Comparison of ENCODE assay signal across 11 cellular contexts in genomic region chr20:48298851-48299484, GRCh38.
DNase-seq lines count a peak whose midpoint lies in the region; ATAC-seq and TF ChIP-seq lines count a peak whose summit lies in the region.
"Had no signal": no experiment of that assay in that cellular context is flagged by ENCODE, and none has a peak within 500 bp of the region (broad histone marks: within the 10 kb centered on the region; RNA-seq: fewer than 3 reads in every experiment).

No MANE protein-coding gene starts in this region.

- ATAC-seq in gastroesophageal sphincter (no peak), GM19397 (IDR thresholded peaks at IDR 0.05; ENCODE audit: unreplicated experiment) (no peak)
- ATAC-seq in activated T-cell treated with anti-CD3 and anti-CD28 coated beads, Interleukin-2, amount 50 U/mL, for 4 hours: no peak

- no peak overlapping the region for H3K27ac Mint-ChIP-seq in activated CD4-positive, alpha-beta T cell treated with anti-CD3 and anti-CD28 coated beads, Interleukin-2, amount 10 ng/mL, durations not matched to agents 7 days and 5 days

- H3K9me3 ChIP-seq in SJCRH30 (replicated peaks) (peaks cover under 1% of the 10 kb centered on the region; the same call in 1 of the 2 replicates), gastroesophageal sphincter (peaks cover 0 to 7% (median 0%) of the 10 kb centered on the region in 3 donors)

- no peak overlapping the region for H3K4me3 Mint-ChIP-seq in activated CD4-positive, alpha-beta T cell treated with anti-CD3 and anti-CD28 coated beads, Interleukin-2, amount 10 ng/mL, durations not matched to agents 7 days and 5 days
- H3K4me3 Mint-ChIP-seq in activated T-cell treated with anti-CD3 and anti-CD28 coated beads, Interleukin-2, amount 50 U/mL, for 4 hours: no peak overlapping the region

- H3K36me3 ChIP-seq in SJCRH30: no peaks in the 10 kb centered on the region; the same call in 1 of the 2 replicates
- no peaks in the 10 kb centered on the region for H3K36me3 ChIP-seq in gastroesophageal sphincter

- H3K27ac ChIP-seq in SJCRH30 (peak overlapping the region; percentile 52), gastroesophageal sphincter (peak overlapping the region; percentile 55 to 80 (median 76))

- H3K4me3 ChIP-seq in SJCRH30 (no peak overlapping the region), gastroesophageal sphincter (no peak overlapping the region)
- H3K4me3 ChIP-seq: BLaER1 treated with 17β-estradiol and CSF1 and Interleukin-3, amounts not matched to agents 10 nM and 100 nM had no signal

- no peaks in the 10 kb centered on the region for H3K4me1 Mint-ChIP-seq in activated CD4-positive, alpha-beta T cell treated with anti-CD3 and anti-CD28 coated beads, Interleukin-2, amount 10 ng/mL, durations not matched to agents 7 days and 5 days
- no peaks in the 10 kb centered on the region for H3K4me1 Mint-ChIP-seq in activated T-cell treated with anti-CD3 and anti-CD28 coated beads, Interleukin-2, amount 50 U/mL, for 4 hours (ENCODE audit: low read depth)

- no peaks in the 10 kb centered on the region for H3K9me3 Mint-ChIP-seq in activated CD4-positive, alpha-beta T cell treated with anti-CD3 and anti-CD28 coated beads, Interleukin-2, amount 10 ng/mL, durations not matched to agents 7 days and 5 days
- H3K9me3 Mint-ChIP-seq in activated T-cell treated with anti-CD3 and anti-CD28 coated beads, Interleukin-2, amount 50 U/mL, for 4 hours: no peaks in the 10 kb centered on the region

- TF ChIP-seq CTCF in gastroesophageal sphincter (IDR thresholded peaks at IDR 0.05): no peak

- 29 to 32% methylated on average over 3 to 6 of the region's 7 CpGs for WGBS in gastroesophageal sphincter (ENCODE audit: low coverage in 1 of 2), 2 donors

- peaks cover 5% of the 10 kb centered on the region for H3K27me3 Mint-ChIP-seq in activated CD4-positive, alpha-beta T cell treated with anti-CD3 and anti-CD28 coated beads, Interleukin-2, amount 10 ng/mL, durations not matched to agents 7 days and 5 days
- H3K27me3 Mint-ChIP-seq in activated T-cell treated with anti-CD3 and anti-CD28 coated beads, Interleukin-2, amount 50 U/mL, for 4 hours (ENCODE audit: low read depth): peaks cover 17% of the 10 kb centered on the region

- TF ChIP-seq POLR2A in gastroesophageal sphincter (IDR thresholded peaks at IDR 0.05): no peak

- DNase-seq in A172 (ENCODE audit: low spot score) (peak; percentile 93), HuH-7.5 (ENCODE audit: low spot score) (peak; percentile 44), SJCRH30 (peak; percentile 98 to 99)
- DNase-seq in activated CD4-positive, alpha-beta T cell treated with anti-CD3 and anti-CD28 coated beads, Interleukin-2, amount 10 ng/mL, durations not matched to agents 7 days and 5 days: no peak
- no peak for DNase-seq in activated CD4-positive, alpha-beta T cell treated with anti-CD3 and anti-CD28 coated beads for 48 hours
- DNase-seq in activated T-cell treated with anti-CD3 and anti-CD28 coated beads, Interleukin-2, amount 50 U/mL, for 4 hours: no peak
- DNase-seq: GOT3, occipital lobe had no signal

- POLR2A ChIA-PET in activated CD4-positive, alpha-beta T cell treated with anti-CD3 and anti-CD28 coated beads, Interleukin-2, amount 10 ng/mL, durations not matched to agents 7 days and 5 days (lab: Charles Lee): no interaction called here

- no peak for TF ChIP-seq EP300 in gastroesophageal sphincter (IDR thresholded peaks at IDR 0.05)

- peaks cover 57% of the 10 kb centered on the region for H3K4me1 ChIP-seq in SJCRH30
- peaks cover 17 to 49% (median 22%) of the 10 kb centered on the region in 3 donors for H3K4me1 ChIP-seq in gastroesophageal sphincter

- CTCF ChIA-PET in activated CD4-positive, alpha-beta T cell treated with anti-CD3 and anti-CD28 coated beads, Interleukin-2, amount 10 ng/mL, durations not matched to agents 7 days and 5 days (lab: Charles Lee): interaction anchor here (1.0 kb wide), 1 partner anchor 10 kb away, joined by 3 read pairs; no protein-coding TSS in a partner anchor

- H3K36me3 Mint-ChIP-seq in activated CD4-positive, alpha-beta T cell treated with anti-CD3 and anti-CD28 coated beads, Interleukin-2, amount 10 ng/mL, durations not matched to agents 7 days and 5 days (ENCODE audit: low read depth): no peaks in the 10 kb centered on the region
- H3K36me3 Mint-ChIP-seq in activated T-cell treated with anti-CD3 and anti-CD28 coated beads, Interleukin-2, amount 50 U/mL, for 4 hours (ENCODE audit: insufficient read depth): no peaks in the 10 kb centered on the region

- H3K27me3 ChIP-seq in SJCRH30 (no peaks in the 10 kb centered on the region), gastroesophageal sphincter (no peaks in the 10 kb centered on the region)
- H3K27me3 ChIP-seq: BLaER1 treated with 17β-estradiol and CSF1 and Interleukin-3, amounts not matched to agents 10 nM and 100 nM had no signal

Comparison
In these comparisons a context has a peak if more than half of its experiments do, and no peak if none do; other contexts are left out.
1. DNase-seq: peak in A172 (single experiment), HuH-7.5 (single experiment) and SJCRH30 (2 of 2); none in activated CD4-positive, alpha-beta T cell treated with anti-CD3 and anti-CD28 coated beads, Interleukin-2, amount 10 ng/mL, durations not matched to agents 7 days and 5 days (single experiment), activated CD4-positive, alpha-beta T cell treated with anti-CD3 and anti-CD28 coated beads for 48 hours (single experiment) and activated T-cell treated with anti-CD3 and anti-CD28 coated beads, Interleukin-2, amount 50 U/mL, for 4 hours (single experiment).